In genomic region chr3:130111185-130111864, GRCh38 we compare ENCODE assay signal across 1 cellular context.
TF ChIP-seq lines count a peak whose summit lies in the region.

No MANE protein-coding gene starts in this region.

TF ChIP-seq in WTC11, 78 proteins besides CTCF, POLR2A, EP300 and RAD21 (continued from another document):
- TF ChIP-seq ZNF232 (CRISPR knock-in tag; IDR thresholded peaks at IDR 0.05), result no peak
- no peak for TF ChIP-seq MXD4 (CRISPR knock-in tag; IDR thresholded peaks at IDR 0.05; ENCODE audit: borderline replicate concordance)
- no peak for TF ChIP-seq HMGA2 (CRISPR knock-in tag; IDR thresholded peaks at IDR 0.05)
- no peak for TF ChIP-seq FOXJ3 (CRISPR knock-in tag; IDR thresholded peaks at IDR 0.05; ENCODE audit: borderline replicate concordance)
- no peak for TF ChIP-seq ATF2 (CRISPR knock-in tag; IDR thresholded peaks at IDR 0.05; ENCODE audit: borderline replicate concordance, low read depth)
- TF ChIP-seq HMGXB4 (CRISPR knock-in tag; IDR thresholded peaks at IDR 0.05), result no peak
